In the genomic region with DNA sequence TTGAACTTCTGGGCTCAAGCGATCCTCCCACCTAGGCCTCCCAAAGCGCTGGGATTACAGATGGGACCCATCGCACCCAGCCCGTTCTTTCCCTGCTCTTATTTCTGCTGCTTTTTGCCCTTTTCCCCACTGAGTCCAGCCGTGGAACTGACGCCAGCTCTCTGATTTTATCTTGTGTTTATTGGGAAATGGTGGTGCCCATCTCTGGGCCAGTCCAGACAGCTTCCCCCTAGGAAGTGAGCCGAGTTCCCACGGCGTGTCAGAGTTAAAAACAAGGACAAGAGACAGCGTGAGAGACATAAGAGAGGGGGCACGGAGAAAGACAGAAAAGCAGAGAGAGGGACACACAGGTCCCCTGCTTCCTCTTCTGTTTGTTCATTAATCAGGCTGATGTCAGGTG, we compare ENCODE assay signal across 19 cellular contexts. TPM values are rescaled to one million over a fixed set of nuclear protein-coding genes. Genes with fewer than 3 reads are reported as not detected.
"Had no signal": no experiment of that assay in that cellular context is flagged by ENCODE, and none has a peak within 500 bp of the region (broad histone marks: within the 10 kb centered on the region; RNA-seq: fewer than 3 reads in every experiment).

No MANE protein-coding gene starts in this region.

RNA-seq across cellular contexts. Expression of gene SPDYE1, which starts 19.6 kb away (rescaled TPM):
- total RNA-seq: activated B cell treated with CpG ODN at 0.5 μM for 24 hours; activated CD4-positive, alpha-beta memory T cell treated with anti-CD3 and anti-CD28 coated beads for 36 hours; activated CD4-positive, alpha-beta T cell treated with anti-CD3 and anti-CD28 coated beads, Interleukin-2, amount 10 ng/mL, durations not matched to agents 24 days and 14 days; activated CD8-positive, alpha-beta memory T cell treated with anti-CD3 and anti-CD28 coated beads for 36 hours; activated CD8-positive, alpha-beta T cell treated with anti-CD3 and anti-CD28 coated beads for 36 hours; activated naive CD4-positive, alpha-beta T cell treated with anti-CD3 and anti-CD28 coated beads for 36 hours; activated naive CD4-positive, alpha-beta T cell treated with anti-CD3 and anti-CD28 coated beads, Interleukin-2, amount 50 U/mL, for 72 hours; activated naive CD8-positive, alpha-beta T cell treated with anti-CD3 and anti-CD28 coated beads for 36 hours; activated T-cell treated with anti-CD3 and anti-CD28 coated beads, Interleukin-2, amount 50 U/mL, for 4 hours; activated T-cell treated with anti-CD3 and anti-CD28 coated beads, Interleukin-2, amount 50 U/mL, for 72 hours; activated T-helper 1 cell treated with anti-CD3 and anti-CD28 coated beads, Interleukin-12 subunit alpha, Interleukin-12 subunit beta, Interleukin-2, Interleukin-4 antibody, amounts not matched to agents 30 ng/mL and 10 ng/mL and 1 ng/mL, durations not matched to agents 14 hours and 24 hours and 36 hours; activated T-helper 17 cell treated with anti-CD3 and anti-CD28 coated beads, Interleukin-2, amount 50 U/mL, for 72 hours; aorta; astrocyte; body of pancreas; breast epithelium; T-cell; T-helper 1 cell treated with Interleukin-12 subunit alpha and Interleukin-12 subunit beta and Interleukin-4 antibody, amounts not matched to agents 30 ng/mL and 1 ng/mL, for 36 hours had no signal
- polyA plus RNA-seq: adrenal gland had no signal
